1 cellular context compared by ENCODE assay signal in genomic region chr6:135506270-135506997, GRCh38.
TF ChIP-seq lines count a peak whose summit lies in the region.

No MANE protein-coding gene starts in this region.

TF ChIP-seq in K562, 482 proteins besides CTCF, POLR2A, EP300 and RAD21 (continued from another document):
- no peak for TF ChIP-seq CHD1 (IDR thresholded peaks at IDR 0.05; ENCODE audit: low read length)
- no peak for TF ChIP-seq HDAC6 (IDR thresholded peaks at IDR 0.05; ENCODE audit: low read depth, low read length)
- TF ChIP-seq FOXJ2 (tag; IDR thresholded peaks at IDR 0.05): peak; percentile 32; the same call in 1 of the 2 replicates
- TF ChIP-seq ARID3A (IDR thresholded peaks at IDR 0.05; ENCODE audit: borderline replicate concordance, low read depth, low read length): peak; percentile 89
- TF ChIP-seq ZBTB12 (CRISPR knock-in tag; IDR thresholded peaks at IDR 0.05): no peak
- no peak for TF ChIP-seq ZNF239 (CRISPR knock-in tag; IDR thresholded peaks at IDR 0.05)
- no peak for TF ChIP-seq E2F4 (CRISPR knock-in tag; IDR thresholded peaks at IDR 0.05; ENCODE audit: low read depth)
- peak; percentile 92 for TF ChIP-seq DEAF1 (CRISPR knock-in tag; IDR thresholded peaks at IDR 0.05)
